20 cellular contexts compared by ENCODE assay signal in the genomic region with DNA sequence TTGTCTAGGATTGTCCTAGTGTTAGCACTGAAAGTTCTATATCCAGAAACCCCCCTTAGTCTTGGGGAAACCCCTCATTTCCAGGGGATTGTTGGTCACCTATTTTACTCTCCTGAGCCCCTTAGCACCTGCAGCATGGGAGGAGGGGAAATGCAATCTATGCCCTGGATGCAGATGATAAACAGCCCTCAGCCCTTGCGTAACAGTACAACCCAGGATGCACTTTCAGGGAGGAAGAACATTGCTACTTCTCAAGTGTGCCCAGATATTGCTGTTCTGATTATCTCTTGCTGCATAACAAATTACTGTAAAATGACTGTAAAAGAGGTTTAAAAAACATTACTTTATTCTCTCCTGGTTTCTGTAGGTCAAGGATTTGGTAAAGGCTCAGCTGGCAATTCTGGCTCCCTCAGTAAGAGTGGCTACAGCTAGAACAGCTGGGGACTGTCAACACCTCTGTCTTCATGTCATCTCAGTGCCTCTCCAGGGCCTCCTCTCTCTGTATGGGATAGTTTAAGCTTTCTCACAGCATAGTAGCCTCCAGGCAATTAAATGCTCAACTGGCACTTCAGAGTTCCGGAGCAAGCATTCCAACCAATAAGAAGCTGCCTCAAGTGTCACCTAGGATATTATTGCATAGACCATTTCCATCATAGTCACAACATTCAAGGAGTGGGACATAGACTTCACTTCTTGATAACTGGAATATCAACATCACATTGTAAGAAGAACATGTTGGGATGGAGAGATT.
"Had no signal": no experiment of that assay in that cellular context is flagged by ENCODE, and none has a peak within 500 bp of the region (broad histone marks: within the 10 kb centered on the region; RNA-seq: fewer than 3 reads in every experiment).

No MANE protein-coding gene starts in this region.

- H2AFZ ChIP-seq: hepatocyte had no signal

- H3K9me3 ChIP-seq: lower lobe of right lung, spleen, thoracic aorta, upper lobe of left lung had no signal

- ATAC-seq: lower lobe of right lung; stimulated activated memory B cell treated with anti-CD40 and anti-IgM and Interleukin-4, amounts not matched to agents 10 μg/mL and 1 μg/mL and 100 μg/mL, for 72 hours had no signal

- H3K4me3 ChIP-seq: dorsolateral prefrontal cortex, hepatocyte, lower lobe of right lung, spleen, thoracic aorta, upper lobe of left lung had no signal

- H3K27ac ChIP-seq: dorsolateral prefrontal cortex, hepatocyte, lower lobe of right lung, spleen, thoracic aorta, upper lobe of left lung had no signal

- DNase-seq: activated B cell treated with CpG ODN at 0.5 μM for 24 hours; activated CD4-positive, alpha-beta memory T cell treated with anti-CD3 and anti-CD28 coated beads for 36 hours; activated CD4-positive, alpha-beta T cell treated with anti-CD3 and anti-CD28 coated beads for 4 hours; activated gamma-delta T cell treated with Interleukin-2 at 50 U/mL for 16 hours; activated T-cell treated with anti-CD3 and anti-CD28 coated beads for 4 hours; amniotic stem cell; caudate nucleus; dorsolateral prefrontal cortex; foreskin fibroblast; left cardiac atrium; lower lobe of right lung; midbrain; nucleus accumbens; posterior cingulate gyrus; spleen; stimulated activated CD4-positive, alpha-beta T cell treated with anti-CD3 and anti-CD28 coated beads, Interleukin-4, amount 100 ng/mL, for 4 hours; upper lobe of left lung had no signal

- H3K36me3 ChIP-seq: lower lobe of right lung, spleen, thoracic aorta, upper lobe of left lung had no signal

- H3K4me2 ChIP-seq: hepatocyte had no signal

- H3K27me3 ChIP-seq: dorsolateral prefrontal cortex, hepatocyte, spleen, upper lobe of left lung had no signal
